Comparison of ENCODE assay signal across 8 cellular contexts in the genomic region with DNA sequence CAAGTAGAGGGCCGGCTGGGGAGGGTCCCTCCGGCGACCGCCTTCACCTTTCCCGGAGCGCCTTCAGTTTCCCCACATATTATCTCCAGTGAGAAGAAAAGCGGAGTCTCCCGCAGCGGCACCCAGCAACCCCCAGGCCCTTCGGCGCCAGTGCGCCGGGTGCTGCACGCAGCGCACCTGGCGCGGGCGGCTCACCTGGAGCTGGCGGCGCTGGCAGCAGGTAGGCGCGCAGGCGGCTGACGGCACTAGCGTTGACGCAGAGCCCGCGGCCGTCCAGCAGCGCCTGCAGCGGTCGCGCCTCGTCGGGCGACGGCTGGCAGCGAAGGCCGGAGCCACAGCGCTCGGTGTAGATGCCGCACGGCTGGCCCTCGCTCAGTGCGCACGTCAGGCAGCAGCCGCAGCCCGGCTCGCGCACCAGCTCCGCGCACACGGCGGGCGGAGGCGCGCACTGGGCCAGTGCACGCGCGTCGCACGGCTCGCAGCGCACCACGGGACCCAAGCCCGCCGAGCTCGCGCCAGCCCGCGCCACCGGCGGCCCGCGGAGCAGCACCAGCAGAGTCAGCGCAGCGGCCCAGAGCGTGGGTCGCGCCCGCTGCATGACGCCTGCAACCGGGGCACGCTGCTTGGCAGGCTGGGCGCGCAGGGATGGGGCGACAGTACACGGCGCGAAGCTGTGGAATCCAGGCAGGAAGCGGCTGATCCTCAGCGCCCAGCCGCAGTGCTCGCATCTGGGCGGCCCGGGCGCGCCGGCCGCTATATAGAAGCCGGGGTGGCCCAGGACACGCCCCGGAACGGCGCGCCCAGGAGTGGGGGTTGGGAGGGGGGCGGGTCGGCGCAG. TPM values are rescaled to one million over a fixed set of nuclear protein-coding genes. Genes with fewer than 3 reads are reported as not detected.
A peak's percentile ranks its signal among the peaks of the same experiment; 100 is the strongest.
DNase-seq lines count a peak whose midpoint lies in the region; ATAC-seq and TF ChIP-seq lines count a peak whose summit lies in the region.

TSS of gene IGFBP3 (minus strand) at position 730 of the 838 bp plus-strand sequence. CDS start at position 598, 132 bp downstream.

- POLR2A ChIA-PET in Caco-2 (lab: Charles Lee) = no interaction called here

- peak within 1 kb of the TSS; percentile 79 for H3K4me2 ChIP-seq in KMS-11

- no peaks in the 10 kb centered on the region for H3K9me3 Mint-ChIP-seq in Caco-2 (ENCODE audit: unreplicated experiment)
- H3K9me3 Mint-ChIP-seq in nephron = no peaks in the 10 kb centered on the region

- H3K36me3 ChIP-seq in Caco-2 (ENCODE audit: control insufficient read depth, insufficient read depth, low read length) (no peaks in the 10 kb centered on the region), KMS-11 (ENCODE audit: insufficient read depth) (no peaks in the 10 kb centered on the region)

- no peak within 1 kb of the TSS for H3K27ac ChIP-seq in KMS-11

- H3K27ac Mint-ChIP-seq in Caco-2 (ENCODE audit: unreplicated experiment) (no peak within 1 kb of the TSS), nephron (peak within 1 kb of the TSS; percentile 25 to 80 (median 46))

- CTCF ChIA-PET in Caco-2 (lab: Charles Lee) = interaction anchor here (0.6 kb wide), 2 partner anchors 324 to 773 kb away, joined by 3 read pairs; no protein-coding TSS in a partner anchor

- no peaks in the 10 kb centered on the region for H3K36me3 Mint-ChIP-seq in Caco-2 (ENCODE audit: insufficient read depth, unreplicated experiment)
- peaks cover 12% of the 10 kb centered on the region for H3K36me3 Mint-ChIP-seq in nephron (ENCODE audit: low read depth)

- TF ChIP-seq CTCF in Caco-2 (IDR thresholded peaks at IDR 0.05; ENCODE audit: insufficient read depth in 1 of 2, low read depth in 1 of 2, low read length in 1 of 2, severe bottlenecking in 1 of 2, unreplicated experiment in 1 of 2) = no peak
- TF ChIP-seq CTCF in KMS-11 (conservative IDR thresholded peaks at IDR 0.05; ENCODE audit: low read depth, low read length) = no peak
- TF ChIP-seq CTCF in foreskin fibroblast (IDR thresholded peaks at IDR 0.05; ENCODE audit: low read depth, low read length) = no peak
- no peak for TF ChIP-seq CTCF in nephron (IDR thresholded peaks at IDR 0.05; ENCODE audit: unreplicated experiment in 3 of 3)

- H3K4me1 Mint-ChIP-seq in Caco-2 (ENCODE audit: low read depth, unreplicated experiment) = no peaks in the 10 kb centered on the region
- H3K4me1 Mint-ChIP-seq in nephron = peaks cover 53% of the 10 kb centered on the region

- ATAC-seq in HG02852 (IDR thresholded peaks at IDR 0.05; ENCODE audit: unreplicated experiment) = no peak
- no peak for ATAC-seq in HG03025 (IDR thresholded peaks at IDR 0.05; ENCODE audit: low FRiP score, unreplicated experiment)
- ATAC-seq in HG02840 (IDR thresholded peaks at IDR 0.05; ENCODE audit: low FRiP score, unreplicated experiment) = no peak

- H3K4me1 ChIP-seq in Caco-2 (peaks cover 5% of the 10 kb centered on the region; the same call in 1 of the 2 replicates), KMS-11 (ENCODE audit: low read depth, poor library complexity, severe bottlenecking) (peaks cover 29% of the 10 kb centered on the region)

- H3K27me3 ChIP-seq in Caco-2 (replicated peaks; ENCODE audit: control insufficient read depth, insufficient read depth, low read length) (no peaks in the 10 kb centered on the region; the same call in none of the 2 replicates), KMS-11 (ENCODE audit: insufficient read depth, low read depth) (no peaks in the 10 kb centered on the region; the same call in 1 of the 2 replicates)

- H4K20me1 ChIP-seq in KMS-11 (ENCODE audit: insufficient read depth) = no peaks in the 10 kb centered on the region

- peak within 1 kb of the TSS; percentile 71 for H3K4me3 Mint-ChIP-seq in Caco-2 (ENCODE audit: unreplicated experiment)
- peak within 1 kb of the TSS; percentile 84 to 96 (median 95) for H3K4me3 Mint-ChIP-seq in nephron

- no TSS peak for BruUV-seq in Caco-2 (replicated peaks; lab: Mats Ljungman, UMichigan)

- no peak within 1 kb of the TSS; the same call in 1 of the 2 replicates for H3K9ac ChIP-seq in KMS-11

- H3K27me3 Mint-ChIP-seq in Caco-2 (ENCODE audit: insufficient read depth, unreplicated experiment) (peaks cover 19% of the 10 kb centered on the region), nephron (ENCODE audit: low read depth) (peaks cover 45% of the 10 kb centered on the region)

- H3K9me3 ChIP-seq in Caco-2 = no peaks in the 10 kb centered on the region

- intact Hi-C loops in Caco-2 (cut with micrococcal nuclease; ENCODE audit: unreplicated experiment) = no loop called here

- H2AFZ ChIP-seq in KMS-11 (ENCODE audit: low read depth) = peak within 1 kb of the TSS; percentile 82

- H3K4me3 ChIP-seq in Caco-2 (ENCODE audit: low read depth, low read length) (peak within 1 kb of the TSS; percentile 27), KMS-11 (IDR thresholded peaks at IDR 0.05; ENCODE audit: insufficient read depth, low read depth, low read length) (no peak within 1 kb of the TSS), foreskin fibroblast (ENCODE audit: low read depth in 1 of 2, low read length in 2 of 2) (peak within 1 kb of the TSS; percentile 55 to 86)

- DNase-seq in Caco-2 (peak in 1 of 2 experiments; percentile 39), foreskin fibroblast (peak; percentile 44 to 91)
- DNase-seq in activated T-cell treated with anti-CD3 and anti-CD28 coated beads, Interleukin-2, amount 50 U/mL, for 48 hours = peak; percentile 39 to 48

- no peaks in the 10 kb centered on the region for H3K79me2 ChIP-seq in KMS-11 (ENCODE audit: insufficient read depth, low read depth)

RNA-seq across cellular contexts. Expression of gene IGFBP3, which starts in this region (rescaled TPM):
- total RNA-seq in Caco-2 (2022) = 0.79 and 3.3 TPM in 2 replicates
